ENCODE assay signal across 20 cellular contexts in the genomic region with DNA sequence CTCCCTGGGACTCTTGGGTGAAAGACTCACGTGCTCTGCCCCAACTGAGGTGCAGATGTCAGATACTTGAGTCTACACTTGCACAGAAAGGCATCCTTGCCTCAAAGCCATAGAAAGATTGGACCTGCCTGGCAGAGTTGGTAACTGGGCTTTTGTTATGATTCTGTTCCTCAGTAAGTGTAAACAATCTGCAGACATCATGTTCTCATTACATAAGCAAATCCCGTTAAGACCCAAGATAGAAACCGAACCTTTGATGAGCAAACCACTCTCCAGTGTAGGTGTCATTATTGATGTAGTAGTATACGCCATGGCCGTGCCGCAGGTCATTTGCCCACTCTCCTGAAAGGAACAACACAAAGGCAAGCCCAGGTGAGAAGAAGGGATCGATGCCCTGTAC. TPM values are rescaled to one million over a fixed set of nuclear protein-coding genes. Genes with fewer than 3 reads are reported as not detected.
A peak's percentile ranks its signal among the peaks of the same experiment; 100 is the strongest.
DNase-seq lines count a peak whose midpoint lies in the region; TF ChIP-seq lines count a peak whose summit lies in the region.
"Had no signal": no experiment of that assay in that cellular context is flagged by ENCODE, and none has a peak within 500 bp of the region (broad histone marks: within the 10 kb centered on the region; RNA-seq: fewer than 3 reads in every experiment).

No MANE protein-coding gene starts in this region.

- H4K8ac ChIP-seq in mesendoderm (ENCODE audit: low read depth, low read length) = no peak overlapping the region

- no peaks in the 10 kb centered on the region for H3K27me3 ChIP-seq in mesendoderm (ENCODE audit: insufficient read depth, low read length, poor library complexity)

- no peak overlapping the region for H3K4me2 ChIP-seq in mesendoderm (ENCODE audit: low read length)
- H3K4me2 ChIP-seq: A549 had no signal

- no peak overlapping the region for H2AK5ac ChIP-seq in mesendoderm (ENCODE audit: low read length)

- H3K27ac Mint-ChIP-seq in activated naive CD4-positive, alpha-beta T cell treated with anti-CD3 and anti-CD28 coated beads, Interleukin-2, amount 50 U/mL, for 24 hours = peak overlapping the region; percentile 14
- H3K27ac Mint-ChIP-seq in osteocyte (ENCODE audit: unreplicated experiment) = no peak overlapping the region
- no peak overlapping the region for H3K27ac Mint-ChIP-seq in activated CD4-positive, alpha-beta memory T cell treated with anti-CD3 and anti-CD28 coated beads for 36 hours
- H3K27ac Mint-ChIP-seq: CD8-positive, alpha-beta memory T cell; HFFc6 had no signal

- H3K18ac ChIP-seq in mesendoderm (ENCODE audit: low read length) = no peak overlapping the region

- CTCF ChIA-PET in RWPE1 (lab: Yijun Ruan, JAX) = no interaction called here
- CTCF ChIA-PET in activated CD4-positive, alpha-beta memory T cell treated with anti-CD3 and anti-CD28 coated beads for 36 hours (lab: Charles Lee) = no interaction called here

- no peaks in the 10 kb centered on the region for H3K36me3 Mint-ChIP-seq in activated naive CD4-positive, alpha-beta T cell treated with anti-CD3 and anti-CD28 coated beads, Interleukin-2, amount 50 U/mL, for 24 hours
- no peaks in the 10 kb centered on the region for H3K36me3 Mint-ChIP-seq in osteocyte (ENCODE audit: unreplicated experiment)
- no peaks in the 10 kb centered on the region for H3K36me3 Mint-ChIP-seq in activated CD4-positive, alpha-beta memory T cell treated with anti-CD3 and anti-CD28 coated beads for 36 hours

- no peaks in the 10 kb centered on the region for H3K4me1 ChIP-seq in mesendoderm (ENCODE audit: control insufficient read depth, low read depth, low read length)
- H3K4me1 ChIP-seq: A549 had no signal

- no peak overlapping the region for H2BK5ac ChIP-seq in mesendoderm (ENCODE audit: low read length)

- peak overlapping the region; percentile 32 for H3K27ac ChIP-seq in VCaP
- no peak overlapping the region for H3K27ac ChIP-seq in RWPE1
- H3K27ac ChIP-seq in mesendoderm (ENCODE audit: low read depth, low read length) = no peak overlapping the region
- H3K27ac ChIP-seq: 22Rv1, A549 had no signal

- H3K9ac ChIP-seq in mesendoderm (ENCODE audit: low read length) = no peak overlapping the region

- peaks cover 3% of the 10 kb centered on the region for H3K4me1 Mint-ChIP-seq in activated naive CD4-positive, alpha-beta T cell treated with anti-CD3 and anti-CD28 coated beads, Interleukin-2, amount 50 U/mL, for 24 hours
- no peaks in the 10 kb centered on the region for H3K4me1 Mint-ChIP-seq in osteocyte (ENCODE audit: unreplicated experiment)
- H3K4me1 Mint-ChIP-seq in activated CD4-positive, alpha-beta memory T cell treated with anti-CD3 and anti-CD28 coated beads for 36 hours (ENCODE audit: low read depth) = no peaks in the 10 kb centered on the region
- H3K4me1 Mint-ChIP-seq: CD8-positive, alpha-beta memory T cell had no signal

- no peak for DNase-seq in activated naive CD4-positive, alpha-beta T cell treated with Interleukin-2 at 50 U/mL for 16 hours
- DNase-seq in osteocyte (ENCODE audit: extremely low spot score, unreplicated experiment) (peak; percentile 46), RWPE1 (ENCODE audit: low spot score) (no peak), mesendoderm (no peak)
- no peak for DNase-seq in activated CD4-positive, alpha-beta memory T cell treated with anti-CD3 and anti-CD28 coated beads for 36 hours
- DNase-seq: AML-193, COR-L47, DMS 273 treated with DMSO at 0.1 percent for 48 hours, DMS53, DND-41, EL, GOT3, H7, HFFc6 had no signal

- WGBS in mesendoderm (ENCODE audit: extremely low coverage, insufficient coverage, low lambda C conversion rate) = no CpG with 5 or more reads among the region's 7 CpGs

- no peak overlapping the region for H3K56ac ChIP-seq in mesendoderm (ENCODE audit: low read length)

- H3K27me3 Mint-ChIP-seq in activated naive CD4-positive, alpha-beta T cell treated with anti-CD3 and anti-CD28 coated beads, Interleukin-2, amount 50 U/mL, for 24 hours = peaks cover 3% of the 10 kb centered on the region
- H3K27me3 Mint-ChIP-seq in osteocyte (ENCODE audit: unreplicated experiment) = peaks cover 53% of the 10 kb centered on the region
- peaks cover 21% of the 10 kb centered on the region for H3K27me3 Mint-ChIP-seq in activated CD4-positive, alpha-beta memory T cell treated with anti-CD3 and anti-CD28 coated beads for 36 hours

- no peaks in the 10 kb centered on the region for H3K36me3 ChIP-seq in mesendoderm (ENCODE audit: control insufficient read depth, insufficient read depth, low read length)

- H3K23ac ChIP-seq in mesendoderm (ENCODE audit: low read length) = no peak overlapping the region

- TF ChIP-seq CTCF in VCaP (conservative IDR thresholded peaks at IDR 0.05) = no peak
- TF ChIP-seq CTCF in osteocyte (IDR thresholded peaks at IDR 0.05) = no peak
- no peak for TF ChIP-seq CTCF in RWPE1 (conservative IDR thresholded peaks at IDR 0.05; ENCODE audit: low read depth)

- no peak overlapping the region for H3K4ac ChIP-seq in mesendoderm (ENCODE audit: low read depth, low read length)

- H3K79me2 ChIP-seq in mesendoderm (ENCODE audit: control insufficient read depth, insufficient read depth, low read length) = no peaks in the 10 kb centered on the region

- no peak overlapping the region for H4K5ac ChIP-seq in mesendoderm (ENCODE audit: low read length)

- no peaks in the 10 kb centered on the region for H3K9me3 Mint-ChIP-seq in activated naive CD4-positive, alpha-beta T cell treated with anti-CD3 and anti-CD28 coated beads, Interleukin-2, amount 50 U/mL, for 24 hours
- H3K9me3 Mint-ChIP-seq in osteocyte (ENCODE audit: unreplicated experiment) = no peaks in the 10 kb centered on the region
- no peaks in the 10 kb centered on the region for H3K9me3 Mint-ChIP-seq in activated CD4-positive, alpha-beta memory T cell treated with anti-CD3 and anti-CD28 coated beads for 36 hours
- H3K9me3 Mint-ChIP-seq: CD8-positive, alpha-beta memory T cell had no signal

- intact Hi-C loops in activated CD4-positive, alpha-beta memory T cell treated with anti-CD3 and anti-CD28 coated beads for 36 hours (cut with micrococcal nuclease) = no loop called here

- POLR2A ChIA-PET in RWPE1 (lab: Yijun Ruan, JAX; ENCODE audit: low non-redundant PET) = no interaction called here
- POLR2A ChIA-PET in activated CD4-positive, alpha-beta memory T cell treated with anti-CD3 and anti-CD28 coated beads for 36 hours (lab: Charles Lee) = no interaction called here

- H2BK15ac ChIP-seq in mesendoderm (replicated peaks; ENCODE audit: low read depth) = no peak overlapping the region

- H2BK120ac ChIP-seq in mesendoderm (ENCODE audit: low read depth, low read length) = no peak overlapping the region

- no peaks in the 10 kb centered on the region for H3K79me1 ChIP-seq in mesendoderm (ENCODE audit: low read length)

- H3K4me3 ChIP-seq in mesendoderm (ENCODE audit: low read length) = no peak overlapping the region
- H3K4me3 ChIP-seq: A549, GM12878 had no signal

- no peak overlapping the region for H3K4me3 Mint-ChIP-seq in activated naive CD4-positive, alpha-beta T cell treated with anti-CD3 and anti-CD28 coated beads, Interleukin-2, amount 50 U/mL, for 24 hours
- no peak overlapping the region for H3K4me3 Mint-ChIP-seq in osteocyte (ENCODE audit: unreplicated experiment)
- no peak overlapping the region for H3K4me3 Mint-ChIP-seq in activated CD4-positive, alpha-beta memory T cell treated with anti-CD3 and anti-CD28 coated beads for 36 hours
- H3K4me3 Mint-ChIP-seq: CD8-positive, alpha-beta memory T cell; HFFc6 had no signal

RNA-seq across cellular contexts. Expression of gene RSPH1, which starts 9.9 kb away (rescaled TPM):
- total RNA-seq in osteocyte = 0.19 and 0.34 TPM in 2 replicates
- polyA plus RNA-seq in mesendoderm (2013, experiment 1 of 2) = 0.27 TPM
- polyA plus RNA-seq in mesendoderm (2013, experiment 2 of 2) = 0.25 TPM
- under 1 TPM; 0.38 to 0.53 TPM for total RNA-seq in activated CD4-positive, alpha-beta memory T cell treated with anti-CD3 and anti-CD28 coated beads for 36 hours
- total RNA-seq: CD8-positive, alpha-beta memory T cell; H7; HFFc6 had no signal
- polyA plus RNA-seq: CD8-positive, alpha-beta memory T cell had no signal

RNA-seq across cellular contexts. Expression of gene SLC37A1, which starts 27.5 kb away (rescaled TPM):
- total RNA-seq in osteocyte = 13.2 and 13.5 TPM in 2 replicates
- 15.0 TPM for polyA plus RNA-seq in mesendoderm (2013, experiment 1 of 2)
- polyA plus RNA-seq in mesendoderm (2013, experiment 2 of 2) = 16.0 TPM
- 10 to 100 TPM; 21.1 to 21.2 TPM for total RNA-seq in activated CD4-positive, alpha-beta memory T cell treated with anti-CD3 and anti-CD28 coated beads for 36 hours
- total RNA-seq: HFFc6 had no signal
